In genomic region chr10:30990351-30990750, GRCh38 we compare ENCODE assay signal across 31 cellular contexts.
"Had no signal": no experiment of that assay in that cellular context is flagged by ENCODE, and none has a peak within 500 bp of the region (broad histone marks: within the 10 kb centered on the region; RNA-seq: fewer than 3 reads in every experiment).

No MANE protein-coding gene starts in this region.

- H3K4me1 Mint-ChIP-seq: activated B cell treated with CpG ODN at 0.5 μM for 24 hours, T-helper 17 cell had no signal

- DNase-seq: activated B cell treated with CpG ODN at 0.5 μM for 24 hours; activated CD4-positive, alpha-beta memory T cell treated with anti-CD3 and anti-CD28 coated beads, Interleukin-2, amount 10 ng/mL, durations not matched to agents 7 days and 5 days; activated CD4-positive, alpha-beta T cell treated with anti-CD3 and anti-CD28 coated beads for 48 hours; activated CD4-positive, alpha-beta T cell treated with anti-CD3 and anti-CD28 coated beads, Interleukin-2, amount 50 U/mL, for 4 hours; activated CD8-positive, alpha-beta memory T cell treated with anti-CD3 and anti-CD28 coated beads, Interleukin-2, amount 50 U/mL, for 48 hours; activated effector memory CD4-positive, alpha-beta T cell treated with Interleukin-2 at 50 U/mL for 16 hours; activated gamma-delta T cell treated with Interleukin-2 at 50 U/mL for 16 hours; activated naive CD4-positive, alpha-beta T cell treated with anti-CD3 and anti-CD28 coated beads, Interleukin-2, amount 50 U/mL, for 16 hours; activated naive CD4-positive, alpha-beta T cell treated with Interleukin-2 at 50 U/mL for 16 hours; activated T-cell treated with anti-CD3 and anti-CD28 coated beads for 4 hours; activated T-cell treated with anti-CD3 and anti-CD28 coated beads, Interleukin-2, amount 50 U/mL, for 24 hours; activated T-cell treated with anti-CD3 and anti-CD28 coated beads, Interleukin-2, amount 50 U/mL, for 72 hours; amniotic stem cell; anterior cingulate cortex; brain microvascular endothelial cell; caudate nucleus; cortex of kidney; dermis blood vessel endothelial cell; effector CD4-positive, alpha-beta T cell; effector memory CD8-positive, alpha-beta T cell; erythroblast; foreskin keratinocyte; gastrocnemius medialis; glutamatergic neuron; heart left ventricle; T-helper 1 cell; T-helper 17 cell; T1000; WERI-Rb-1 had no signal

- H3K27ac ChIP-seq: brain microvascular endothelial cell, foreskin keratinocyte, WERI-Rb-1 had no signal

- H3K36me3 ChIP-seq: brain microvascular endothelial cell, esophagus muscularis mucosa, gastrocnemius medialis, WERI-Rb-1 had no signal

- H3K27ac Mint-ChIP-seq: activated B cell treated with CpG ODN at 0.5 μM for 24 hours; activated CD4-positive, alpha-beta memory T cell treated with anti-CD3 and anti-CD28 coated beads, Interleukin-2, amount 10 ng/mL, durations not matched to agents 7 days and 5 days; activated naive CD8-positive, alpha-beta T cell; activated T-cell treated with anti-CD3 and anti-CD28 coated beads, Interleukin-2, amount 50 U/mL, for 24 hours; activated T-cell treated with anti-CD3 and anti-CD28 coated beads, Interleukin-2, amount 50 U/mL, for 72 hours; effector memory CD8-positive, alpha-beta T cell; T-helper 17 cell had no signal

- H3K9me3 ChIP-seq: gastrocnemius medialis had no signal

- H3K27me3 Mint-ChIP-seq: activated B cell treated with CpG ODN at 0.5 μM for 24 hours; activated CD4-positive, alpha-beta memory T cell treated with anti-CD3 and anti-CD28 coated beads, Interleukin-2, amount 10 ng/mL, durations not matched to agents 7 days and 5 days; activated naive CD8-positive, alpha-beta T cell; activated T-cell treated with anti-CD3 and anti-CD28 coated beads, Interleukin-2, amount 50 U/mL, for 24 hours; effector memory CD8-positive, alpha-beta T cell; T-helper 17 cell had no signal

- H3K4me3 Mint-ChIP-seq: activated B cell treated with CpG ODN at 0.5 μM for 24 hours; activated CD4-positive, alpha-beta memory T cell treated with anti-CD3 and anti-CD28 coated beads, Interleukin-2, amount 10 ng/mL, durations not matched to agents 7 days and 5 days; activated naive CD8-positive, alpha-beta T cell; activated T-cell treated with anti-CD3 and anti-CD28 coated beads, Interleukin-2, amount 50 U/mL, for 24 hours; activated T-cell treated with anti-CD3 and anti-CD28 coated beads, Interleukin-2, amount 50 U/mL, for 72 hours; effector memory CD8-positive, alpha-beta T cell; T-helper 17 cell had no signal

- H3K27me3 ChIP-seq: brain microvascular endothelial cell, esophagus muscularis mucosa, foreskin keratinocyte, gastrocnemius medialis, heart left ventricle had no signal

- H3K4me3 ChIP-seq: esophagus muscularis mucosa, gastrocnemius medialis, heart left ventricle had no signal

- H3K9me3 Mint-ChIP-seq: effector memory CD8-positive, alpha-beta T cell had no signal
